Comparison of ENCODE assay signal across 8 cellular contexts in the genomic region with DNA sequence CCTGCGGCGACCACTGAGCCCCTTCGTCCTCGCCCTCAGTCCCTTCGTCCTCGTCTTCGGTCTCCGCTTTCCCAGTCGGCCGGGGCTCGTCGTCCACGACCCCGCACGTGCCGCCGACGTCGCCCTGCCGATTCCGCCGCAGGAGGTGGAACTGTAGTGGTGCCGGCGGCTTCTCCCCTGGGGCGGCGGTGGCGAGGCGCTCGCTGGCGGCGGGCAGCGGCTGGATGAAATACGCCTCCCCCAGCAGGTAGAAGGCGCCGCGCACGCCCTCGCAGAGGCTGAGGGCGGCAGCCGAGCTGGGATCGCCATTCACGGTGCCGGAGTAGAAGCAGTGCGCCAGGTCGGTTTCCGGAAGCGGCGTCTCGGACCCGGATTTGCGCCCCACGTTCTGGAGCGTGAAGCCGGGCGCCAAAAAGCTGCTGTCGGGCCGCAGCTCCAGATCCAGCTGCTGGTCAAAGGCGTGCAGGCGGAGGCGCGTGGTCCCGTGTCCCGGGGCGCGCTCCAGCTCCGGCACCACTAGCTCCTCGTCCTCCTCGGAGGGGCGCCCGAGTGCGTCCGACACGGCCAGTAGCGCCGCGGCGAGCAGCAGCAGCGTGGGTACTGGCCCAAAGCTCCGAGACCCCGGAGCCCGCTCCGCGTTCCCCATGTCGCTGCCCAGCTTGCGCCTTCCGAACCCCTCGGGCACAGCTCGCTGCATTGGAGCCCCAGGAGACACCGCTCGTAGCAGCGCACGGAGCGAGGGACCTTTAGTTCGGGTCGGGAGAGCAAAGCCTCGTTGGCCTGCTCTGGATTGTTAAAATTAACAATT. TPM values are rescaled to one million over a fixed set of nuclear protein-coding genes. Genes with fewer than 3 reads are reported as not detected.
DNase-seq lines count a peak whose midpoint lies in the region; ATAC-seq and TF ChIP-seq lines count a peak whose summit lies in the region.

No MANE protein-coding gene starts in this region.

- H3K27me3 Mint-ChIP-seq in activated T-cell treated with anti-CD3 and anti-CD28 coated beads, Interleukin-2, amount 50 U/mL, for 72 hours (ENCODE audit: low read depth) = peaks cover 73% of the 10 kb centered on the region

- no peaks in the 10 kb centered on the region for H3K9me3 ChIP-seq in neuron (ENCODE audit: low read length)

- TF ChIP-seq CTCF in AG09309 (IDR thresholded peaks at IDR 0.05; ENCODE audit: control insufficient read depth, insufficient read depth, low read depth, low read length, missing control alignments) = peak; percentile 17

- intact Hi-C loops in head of caudate nucleus (cut with DNase I) = loop anchor here (5.0 to 10.0 kb wide), 3 partner anchors 72 to 1900 kb away; no protein-coding TSS in a partner anchor

- peak overlapping the region; percentile 79 to 86 for H3K4me3 Mint-ChIP-seq in activated T-cell treated with anti-CD3 and anti-CD28 coated beads, Interleukin-2, amount 50 U/mL, for 72 hours

- peak; percentile 19 to 43 for ATAC-seq in activated T-cell treated with anti-CD3 and anti-CD28 coated beads, Interleukin-2, amount 50 U/mL, for 72 hours (replicated peaks in 1 of 2)
- ATAC-seq in GM18498 (IDR thresholded peaks at IDR 0.05; ENCODE audit: unreplicated experiment) (no peak), HG03025 (IDR thresholded peaks at IDR 0.05; ENCODE audit: low FRiP score, unreplicated experiment) (no peak)

- H3K36me3 Mint-ChIP-seq in activated T-cell treated with anti-CD3 and anti-CD28 coated beads, Interleukin-2, amount 50 U/mL, for 72 hours (ENCODE audit: insufficient read depth in 2 of 2) = peaks cover 0 to 2% of the 10 kb centered on the region in 2 donors

- peak overlapping the region; percentile 95 for H2AFZ ChIP-seq in neuron (ENCODE audit: low read depth, low read length)

- H3K4me3 ChIP-seq in AG09309 (ENCODE audit: control insufficient read depth, low read depth, low read length) (peak overlapping the region; percentile 93), neuron (ENCODE audit: low read length) (peak overlapping the region; percentile 49)

- no peak overlapping the region for H3K27ac Mint-ChIP-seq in activated T-cell treated with anti-CD3 and anti-CD28 coated beads, Interleukin-2, amount 50 U/mL, for 72 hours

- no peak for DNase-seq in AG09309 (ENCODE audit: low read depth)
- DNase-seq in HK-2 (ENCODE audit: unreplicated experiment) = peak; percentile 48
- peak; percentile 12 to 18 for DNase-seq in activated T-cell treated with anti-CD3 and anti-CD28 coated beads, Interleukin-2, amount 50 U/mL, for 72 hours
- peak in 41 of 42 donors; percentile 46 to 89 (median 75) for DNase-seq in head of caudate nucleus
- no peak for DNase-seq in activated effector memory CD4-positive, alpha-beta T cell treated with Interleukin-2 at 50 U/mL for 16 hours

- H3K9me3 Mint-ChIP-seq in activated T-cell treated with anti-CD3 and anti-CD28 coated beads, Interleukin-2, amount 50 U/mL, for 72 hours = no peaks in the 10 kb centered on the region

- peaks cover 49% of the 10 kb centered on the region for H3K4me1 Mint-ChIP-seq in activated T-cell treated with anti-CD3 and anti-CD28 coated beads, Interleukin-2, amount 50 U/mL, for 72 hours (ENCODE audit: low read depth)

- no peaks in the 10 kb centered on the region for H3K27me3 ChIP-seq in neuron (ENCODE audit: insufficient read depth, low read length)

- peaks cover 24% of the 10 kb centered on the region for H3K4me1 ChIP-seq in neuron (ENCODE audit: insufficient read depth, low read length)

- peaks cover 8% of the 10 kb centered on the region for H3K36me3 ChIP-seq in neuron (ENCODE audit: insufficient read depth, low read length)

RNA-seq across cellular contexts. Expression of a gene that starts 0.7 kb away (rescaled TPM):
- under 1 TPM in 1 of 2 donors, not detected in 1; 0.31 TPM for total RNA-seq in activated T-cell treated with anti-CD3 and anti-CD28 coated beads, Interleukin-2, amount 50 U/mL, for 72 hours

Comparison
In these comparisons a context has a peak if more than half of its experiments do, and no peak if none do; other contexts are left out.
1. DNase-seq: peak in HK-2 (single experiment), activated T-cell treated with anti-CD3 and anti-CD28 coated beads, Interleukin-2, amount 50 U/mL, for 72 hours (2 of 2) and head of caudate nucleus (41 of 42); none in AG09309 (single experiment) and activated effector memory CD4-positive, alpha-beta T cell treated with Interleukin-2 at 50 U/mL for 16 hours (single experiment).
2. ATAC-seq: peak in activated T-cell treated with anti-CD3 and anti-CD28 coated beads, Interleukin-2, amount 50 U/mL, for 72 hours (2 of 2); none in GM18498 (single experiment) and HG03025 (single experiment).